Comparison of ENCODE assay signal across 1 cellular context in genomic region chr1:175369696-175370095, GRCh38.
TF ChIP-seq lines count a peak whose summit lies in the region.

No MANE protein-coding gene starts in this region.

TF ChIP-seq in GM23338, 12 proteins besides CTCF, POLR2A, EP300 and RAD21 (continued from another document):
- TF ChIP-seq ZNF462 (CRISPR knock-in tag; IDR thresholded peaks at IDR 0.05) (no peak), EZH2 (IDR thresholded peaks at IDR 0.05; ENCODE audit: low read depth, unreplicated experiment) (no peak), ZNF114 (CRISPR knock-in tag; IDR thresholded peaks at IDR 0.05) (no peak)
